Comparison of ENCODE assay signal across 10 cellular contexts in the genomic region with DNA sequence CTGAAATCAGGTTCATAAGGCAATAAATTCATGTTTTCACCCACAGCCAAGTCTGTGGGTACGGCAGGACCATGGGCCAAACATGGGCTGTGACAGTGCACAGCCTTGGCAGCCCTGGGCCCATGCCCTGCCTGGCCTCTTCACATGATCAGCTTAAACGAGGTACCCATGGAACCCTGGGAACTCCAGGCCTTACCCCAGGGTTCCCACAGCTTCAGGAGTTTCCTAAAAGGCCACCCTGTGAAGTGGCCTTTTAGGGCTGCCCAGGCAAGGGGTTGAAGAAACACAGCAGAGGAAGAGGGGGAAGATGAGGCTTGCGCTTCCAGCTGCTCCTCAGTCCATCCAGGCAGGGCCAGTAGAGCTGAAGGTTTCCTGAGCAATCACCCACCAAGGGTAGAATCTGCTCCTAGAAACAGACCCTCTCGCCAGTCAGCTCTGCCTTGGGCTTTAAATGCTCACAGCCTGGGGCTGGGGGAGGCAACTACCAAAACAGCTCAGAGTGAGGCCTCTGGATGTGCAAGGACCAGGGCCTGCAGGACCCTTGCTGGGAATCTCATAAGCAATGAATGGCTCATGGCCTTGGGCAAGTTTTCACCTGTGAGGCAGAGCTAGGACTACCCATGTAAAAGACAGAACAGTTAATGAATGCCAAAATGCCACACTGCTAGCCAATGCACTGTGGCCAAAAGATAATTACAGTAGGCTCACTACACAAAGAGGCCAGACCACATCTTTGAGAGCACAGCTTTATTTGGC.
DNase-seq lines count a peak whose midpoint lies in the region; ATAC-seq, FAIRE-seq and TF ChIP-seq lines count a peak whose summit lies in the region.
"Had no signal": no experiment of that assay in that cellular context is flagged by ENCODE, and none has a peak within 500 bp of the region (broad histone marks: within the 10 kb centered on the region; RNA-seq: fewer than 3 reads in every experiment).

No MANE protein-coding gene starts in this region.

- no peaks in the 10 kb centered on the region for H3K79me1 ChIP-seq in neuronal stem cell (ENCODE audit: low read depth, low read length)
- no peaks in the 10 kb centered on the region for H3K79me1 ChIP-seq in trophoblast cell (ENCODE audit: low read length)

- H3K79me2 ChIP-seq in trophoblast cell (ENCODE audit: control insufficient read depth, insufficient read depth, low read length, poor library complexity), result no peaks in the 10 kb centered on the region

- H3K4me3 ChIP-seq in neuronal stem cell (ENCODE audit: low read length in 2 of 2) (no peak overlapping the region), uterus (no peak overlapping the region), trophoblast cell (ENCODE audit: low read depth, low read length) (no peak overlapping the region)
- H3K4me3 ChIP-seq: K562 had no signal

- FAIRE-seq in HTR-8/SVneo (lab: Jason Lieb, UNC), result no peak
- FAIRE-seq: K562 had no signal

- TF ChIP-seq POLR2A in uterus (IDR thresholded peaks at IDR 0.05), result no peak

- peaks cover 18 to 31% of the 10 kb centered on the region in 2 donors for H3K4me1 ChIP-seq in neuronal stem cell (ENCODE audit: control insufficient read depth in 2 of 2, insufficient read depth in 1 of 2, low read depth in 1 of 2, low read length in 2 of 2)
- peaks cover 10 to 24% of the 10 kb centered on the region in 2 donors for H3K4me1 ChIP-seq in uterus
- H3K4me1 ChIP-seq in trophoblast cell (ENCODE audit: control insufficient read depth in 1 of 2, insufficient read depth in 2 of 2, low read length in 2 of 2), result peaks cover 0 to 3% of the 10 kb centered on the region in 2 experiments

- no peaks in the 10 kb centered on the region for H3K9me3 ChIP-seq in neuronal stem cell (replicated peaks in 1 of 2; ENCODE audit: control insufficient read depth in 2 of 2, insufficient read depth in 1 of 2, low read depth in 1 of 2, low read length in 2 of 2)
- no peaks in the 10 kb centered on the region for H3K9me3 ChIP-seq in uterus
- no peaks in the 10 kb centered on the region for H3K9me3 ChIP-seq in trophoblast cell (ENCODE audit: insufficient read depth, low read depth, low read length)

- H3K23ac ChIP-seq in neuronal stem cell (ENCODE audit: low read depth, low read length, poor library complexity) (no peak overlapping the region), trophoblast cell (ENCODE audit: low read length) (no peak overlapping the region)

- no peak overlapping the region for H2AFZ ChIP-seq in neuronal stem cell (ENCODE audit: low read length)
- H2AFZ ChIP-seq in trophoblast cell (ENCODE audit: insufficient read depth, low read length, poor library complexity), result no peak overlapping the region

- H3K4me1 Mint-ChIP-seq in activated naive CD8-positive, alpha-beta T cell treated with anti-CD3 and anti-CD28 coated beads, Interleukin-2, amount 10 ng/mL, durations not matched to agents 7 days and 5 days, result peaks cover 11% of the 10 kb centered on the region
- peaks cover 15% of the 10 kb centered on the region for H3K4me1 Mint-ChIP-seq in activated naive CD8-positive, alpha-beta T cell treated with anti-CD3 and anti-CD28 coated beads for 36 hours

- H3K27me3 Mint-ChIP-seq in activated naive CD8-positive, alpha-beta T cell treated with anti-CD3 and anti-CD28 coated beads, Interleukin-2, amount 10 ng/mL, durations not matched to agents 7 days and 5 days, result no peaks in the 10 kb centered on the region
- H3K27me3 Mint-ChIP-seq in activated naive CD8-positive, alpha-beta T cell treated with anti-CD3 and anti-CD28 coated beads for 36 hours, result no peaks in the 10 kb centered on the region

- intact Hi-C loops in uterus (cut with DNase I; ENCODE audit: low total_unique reads), result no loop called here

- H3K4me2 ChIP-seq in neuronal stem cell (ENCODE audit: insufficient read depth, low read length, poor library complexity, severe bottlenecking) (no peak overlapping the region), trophoblast cell (ENCODE audit: low read length) (no peak overlapping the region)

- no peaks in the 10 kb centered on the region for H3K36me3 Mint-ChIP-seq in activated naive CD8-positive, alpha-beta T cell treated with anti-CD3 and anti-CD28 coated beads, Interleukin-2, amount 10 ng/mL, durations not matched to agents 7 days and 5 days
- H3K36me3 Mint-ChIP-seq in activated naive CD8-positive, alpha-beta T cell treated with anti-CD3 and anti-CD28 coated beads for 36 hours, result no peaks in the 10 kb centered on the region

- H3K4me3 Mint-ChIP-seq in activated naive CD8-positive, alpha-beta T cell treated with anti-CD3 and anti-CD28 coated beads, Interleukin-2, amount 10 ng/mL, durations not matched to agents 7 days and 5 days, result no peak overlapping the region
- H3K4me3 Mint-ChIP-seq in activated naive CD8-positive, alpha-beta T cell treated with anti-CD3 and anti-CD28 coated beads for 36 hours, result no peak overlapping the region

- H4K91ac ChIP-seq in neuronal stem cell (ENCODE audit: low read depth, low read length, poor library complexity), result no peak overlapping the region
- no peak overlapping the region for H4K91ac ChIP-seq in trophoblast cell (ENCODE audit: low read depth, low read length)

- H3K14ac ChIP-seq in neuronal stem cell (ENCODE audit: low read length) (no peak overlapping the region), trophoblast cell (ENCODE audit: low read length) (no peak overlapping the region)

- no peak overlapping the region for H4K8ac ChIP-seq in neuronal stem cell (ENCODE audit: low read depth, low read length)
- H4K8ac ChIP-seq in trophoblast cell (ENCODE audit: low read depth, low read length), result no peak overlapping the region

- peak overlapping the region; percentile 68 for H3K27ac Mint-ChIP-seq in activated naive CD8-positive, alpha-beta T cell treated with anti-CD3 and anti-CD28 coated beads, Interleukin-2, amount 10 ng/mL, durations not matched to agents 7 days and 5 days
- H3K27ac Mint-ChIP-seq in activated naive CD8-positive, alpha-beta T cell treated with anti-CD3 and anti-CD28 coated beads for 36 hours, result no peak overlapping the region

- WGBS in neuronal stem cell (ENCODE audit: extremely low coverage in 2 of 2, insufficient read length in 2 of 2, insufficient replicate concordance in 1 of 2), 2 donors, result no CpG with 5 or more reads among the region's 4 CpGs
- no CpG with 5 or more reads among the region's 4 CpGs for WGBS in trophoblast cell (ENCODE audit: extremely low coverage, insufficient coverage, insufficient read length)

- H2BK12ac ChIP-seq in neuronal stem cell (ENCODE audit: low read length), result no peak overlapping the region
- H2BK12ac ChIP-seq in trophoblast cell (ENCODE audit: low read length), result no peak overlapping the region

- no peak overlapping the region for H2BK120ac ChIP-seq in neuronal stem cell (ENCODE audit: low read depth, low read length)
- no peak overlapping the region for H2BK120ac ChIP-seq in trophoblast cell (ENCODE audit: insufficient read depth, low read length, poor library complexity)

- POLR2A ChIA-PET in activated naive CD8-positive, alpha-beta T cell treated with anti-CD3 and anti-CD28 coated beads, Interleukin-2, amount 10 ng/mL, durations not matched to agents 7 days and 5 days (lab: Charles Lee), result interaction anchor here (1.0 kb wide), 1 partner anchor 340 kb away, joined by 3 read pairs; no protein-coding TSS in a partner anchor

- H4K12ac ChIP-seq in trophoblast cell (ENCODE audit: low read depth, low read length), result no peak overlapping the region

- H3K4ac ChIP-seq in neuronal stem cell (ENCODE audit: low read length) (no peak overlapping the region), trophoblast cell (ENCODE audit: low read depth, low read length) (no peak overlapping the region)

- DNase-seq in activated naive CD8-positive, alpha-beta T cell treated with anti-CD3 and anti-CD28 coated beads, Interleukin-2, amount 10 ng/mL, durations not matched to agents 7 days and 5 days, result no peak
- DNase-seq in activated naive CD8-positive, alpha-beta T cell treated with anti-CD3 and anti-CD28 coated beads for 36 hours, result no peak
- DNase-seq in globus pallidus (ENCODE audit: low spot score), result peak; percentile 41
- DNase-seq in neuronal stem cell (ENCODE audit: low spot score), result no peak
- DNase-seq in uterus, result no peak
- no peak for DNase-seq in HTR-8/SVneo (ENCODE audit: insufficient read length, low spot score)
- no peak for DNase-seq in trophoblast cell
- DNase-seq: SIG-M5 had no signal

- H3K27me3 ChIP-seq in neuronal stem cell (ENCODE audit: control insufficient read depth in 3 of 3, insufficient read depth in 3 of 3, low read depth in 1 of 3, low read length in 3 of 3) (no peaks in the 10 kb centered on the region), uterus (no peaks in the 10 kb centered on the region), trophoblast cell (ENCODE audit: insufficient read depth, low read length) (no peaks in the 10 kb centered on the region)

- H3K18ac ChIP-seq in neuronal stem cell (ENCODE audit: low read length), result peak overlapping the region; percentile 27
- no peak overlapping the region for H3K18ac ChIP-seq in trophoblast cell (ENCODE audit: low read length)

- ATAC-seq in activated naive CD8-positive, alpha-beta T cell treated with anti-CD3 and anti-CD28 coated beads, Interleukin-2, amount 10 ng/mL, durations not matched to agents 7 days and 5 days (ENCODE audit: low read depth), result no peak
- ATAC-seq in HG03354 (IDR thresholded peaks at IDR 0.05; ENCODE audit: poor library complexity, severe bottlenecking, unreplicated experiment), result no peak

- TF ChIP-seq CTCF in uterus (IDR thresholded peaks at IDR 0.05), result no peak

- H3K27ac ChIP-seq in neuronal stem cell (replicated peaks; ENCODE audit: low read length), result no peak overlapping the region
- H3K27ac ChIP-seq in uterus, result peak overlapping the region; percentile 58 to 79
- no peak overlapping the region for H3K27ac ChIP-seq in trophoblast cell (ENCODE audit: low read depth, low read length)

- H2BK15ac ChIP-seq in neuronal stem cell (ENCODE audit: low read length), result no peak overlapping the region

- H3K9ac ChIP-seq in neuronal stem cell (ENCODE audit: low read depth, low read length, poor library complexity) (no peak overlapping the region), trophoblast cell (ENCODE audit: low read length) (no peak overlapping the region)

- H3K9me3 Mint-ChIP-seq in activated naive CD8-positive, alpha-beta T cell treated with anti-CD3 and anti-CD28 coated beads, Interleukin-2, amount 10 ng/mL, durations not matched to agents 7 days and 5 days, result no peaks in the 10 kb centered on the region
- H3K9me3 Mint-ChIP-seq in activated naive CD8-positive, alpha-beta T cell treated with anti-CD3 and anti-CD28 coated beads for 36 hours, result no peaks in the 10 kb centered on the region

- H3K36me3 ChIP-seq in neuronal stem cell (replicated peaks in 1 of 2; ENCODE audit: control insufficient read depth in 2 of 2, insufficient read depth in 2 of 2, low read length in 2 of 2), result peaks cover 0 to 2% of the 10 kb centered on the region in 2 donors
- H3K36me3 ChIP-seq in uterus, result no peaks in the 10 kb centered on the region
- H3K36me3 ChIP-seq in trophoblast cell (ENCODE audit: control insufficient read depth in 1 of 2, insufficient read depth in 2 of 2, low read length in 2 of 2), result no peaks in the 10 kb centered on the region

- H2AK5ac ChIP-seq in neuronal stem cell (ENCODE audit: low read depth, low read length) (no peak overlapping the region), trophoblast cell (ENCODE audit: low read length) (no peak overlapping the region)

- no peak overlapping the region for H2BK5ac ChIP-seq in neuronal stem cell (ENCODE audit: low read length)
- no peak overlapping the region for H2BK5ac ChIP-seq in trophoblast cell (ENCODE audit: low read depth, low read length, poor library complexity)

Comparison
In these comparisons a context has a peak if more than half of its experiments do, and no peak if none do; other contexts are left out.
1. H3K27ac ChIP-seq: peak in uterus (2 of 2); none in neuronal stem cell (single experiment) and trophoblast cell (single experiment).